In genomic region chr13:109567315-109567714, GRCh38 we compare ENCODE assay signal across 21 cellular contexts.
DNase-seq lines count a peak whose midpoint lies in the region; ATAC-seq and TF ChIP-seq lines count a peak whose summit lies in the region.
"Had no signal": no experiment of that assay in that cellular context is flagged by ENCODE, and none has a peak within 500 bp of the region (broad histone marks: within the 10 kb centered on the region; RNA-seq: fewer than 3 reads in every experiment).

No MANE protein-coding gene starts in this region.

- TF ChIP-seq POLR2A in right lobe of liver (IDR thresholded peaks at IDR 0.05): no peak

- 42% methylated on average over 2 of the region's 2 CpGs for WGBS in right lobe of liver (ENCODE audit: insufficient coverage, low coverage, low lambda C conversion rate, missing lambda C conversion rate)

- TF ChIP-seq CTCF in cardiac muscle cell (IDR thresholded peaks at IDR 0.05; ENCODE audit: low read depth, low read length): peak; percentile 33
- no peak for TF ChIP-seq CTCF in right atrium auricular region (IDR thresholded peaks at IDR 0.05)
- peak; percentile 48 for TF ChIP-seq CTCF in choroid plexus epithelial cell (conservative IDR thresholded peaks at IDR 0.05; ENCODE audit: low read depth, low read length)
- peak in 3 of 4 donors; percentile 16 to 19 (median 16) for TF ChIP-seq CTCF in right lobe of liver (IDR thresholded peaks at IDR 0.05)
- TF ChIP-seq CTCF in endothelial cell (IDR thresholded peaks at IDR 0.05; ENCODE audit: unreplicated experiment): no peak

- intact Hi-C loops in right lobe of liver (cut with DNase I): no loop called here

- H3K27ac ChIP-seq in cardiac muscle cell: no peak overlapping the region
- H3K27ac ChIP-seq in right atrium auricular region: no peak overlapping the region
- H3K27ac ChIP-seq in right lobe of liver: peak overlapping the region; percentile 63 to 90 (median 88)
- H3K27ac ChIP-seq: 22Rv1, KMS-11 had no signal

- no peaks in the 10 kb centered on the region for H3K9me3 Mint-ChIP-seq in endothelial cell (ENCODE audit: unreplicated experiment)
- H3K9me3 Mint-ChIP-seq in activated CD4-positive, alpha-beta memory T cell treated with anti-CD3 and anti-CD28 coated beads, Interleukin-2, amount 10 ng/mL, durations not matched to agents 7 days and 5 days: no peaks in the 10 kb centered on the region
- H3K9me3 Mint-ChIP-seq: CD4-positive, alpha-beta memory T cell had no signal

- no peak overlapping the region for H3K4me3 Mint-ChIP-seq in endothelial cell (ENCODE audit: unreplicated experiment)
- H3K4me3 Mint-ChIP-seq in activated CD4-positive, alpha-beta memory T cell treated with anti-CD3 and anti-CD28 coated beads, Interleukin-2, amount 10 ng/mL, durations not matched to agents 7 days and 5 days: no peak overlapping the region
- H3K4me3 Mint-ChIP-seq: B cell; CD4-positive, alpha-beta memory T cell had no signal

- H3K4me1 Mint-ChIP-seq in endothelial cell (ENCODE audit: unreplicated experiment): peaks cover 9% of the 10 kb centered on the region
- H3K4me1 Mint-ChIP-seq in activated CD4-positive, alpha-beta memory T cell treated with anti-CD3 and anti-CD28 coated beads, Interleukin-2, amount 10 ng/mL, durations not matched to agents 7 days and 5 days: peaks cover 13% of the 10 kb centered on the region

- H3K9me3 ChIP-seq in cardiac muscle cell (ENCODE audit: low read depth) (no peaks in the 10 kb centered on the region), right atrium auricular region (no peaks in the 10 kb centered on the region), MG63 (no peaks in the 10 kb centered on the region), right lobe of liver (no peaks in the 10 kb centered on the region)
- H3K9me3 ChIP-seq: Peyer's patch had no signal

- H3K36me3 ChIP-seq in cardiac muscle cell: no peaks in the 10 kb centered on the region
- no peaks in the 10 kb centered on the region for H3K36me3 ChIP-seq in right atrium auricular region
- no peaks in the 10 kb centered on the region for H3K36me3 ChIP-seq in MG63
- no peaks in the 10 kb centered on the region for H3K36me3 ChIP-seq in right lobe of liver
- H3K36me3 ChIP-seq: Peyer's patch had no signal

- H3K27me3 Mint-ChIP-seq in endothelial cell (ENCODE audit: unreplicated experiment): peaks cover 2% of the 10 kb centered on the region
- no peaks in the 10 kb centered on the region for H3K27me3 Mint-ChIP-seq in activated CD4-positive, alpha-beta memory T cell treated with anti-CD3 and anti-CD28 coated beads, Interleukin-2, amount 10 ng/mL, durations not matched to agents 7 days and 5 days
- H3K27me3 Mint-ChIP-seq: CD4-positive, alpha-beta memory T cell had no signal

- H3K36me3 Mint-ChIP-seq in endothelial cell (ENCODE audit: low read depth, unreplicated experiment): no peaks in the 10 kb centered on the region
- H3K36me3 Mint-ChIP-seq in activated CD4-positive, alpha-beta memory T cell treated with anti-CD3 and anti-CD28 coated beads, Interleukin-2, amount 10 ng/mL, durations not matched to agents 7 days and 5 days (ENCODE audit: low read depth): no peaks in the 10 kb centered on the region
- H3K36me3 Mint-ChIP-seq: CD4-positive, alpha-beta memory T cell had no signal

- DNase-seq in cardiac muscle cell (ENCODE audit: low read depth in 1 of 2, low spot score in 1 of 2) (peak in 1 of 2 donors; percentile 11), right atrium auricular region (ENCODE audit: low spot score) (no peak), MG63 (peak; percentile 3), choroid plexus epithelial cell (ENCODE audit: low read depth) (peak; percentile 23), right lobe of liver (no peak), endothelial cell (ENCODE audit: low spot score) (no peak), NCI-H1694 treated with DMSO at 0.1 percent for 48 hours (lab: John Stamatoyannopoulos, UW) (no peak)
- no peak for DNase-seq in activated CD4-positive, alpha-beta memory T cell treated with anti-CD3 and anti-CD28 coated beads, Interleukin-2, amount 10 ng/mL, durations not matched to agents 7 days and 5 days
- DNase-seq: CD4-positive, alpha-beta memory T cell; DMS79; MM.1S; NCI-H1105 treated with DMSO at 0.1 percent for 48 hours; NCI-H1930; NCI-H2171; NCI-H446 treated with DMSO at 0.1 percent for 48 hours; NCI-H82; Peyer's patch; SHP77 treated with DMSO at 0.1 percent for 48 hours had no signal

- H3K4me1 ChIP-seq in cardiac muscle cell (ENCODE audit: low read depth) (no peaks in the 10 kb centered on the region), right atrium auricular region (no peaks in the 10 kb centered on the region), right lobe of liver (peaks cover 0 to 25% (median 4%) of the 10 kb centered on the region in 4 donors)

- CTCF ChIA-PET in activated CD4-positive, alpha-beta memory T cell treated with anti-CD3 and anti-CD28 coated beads, Interleukin-2, amount 10 ng/mL, durations not matched to agents 7 days and 5 days (lab: Charles Lee): no interaction called here

- H3K27ac Mint-ChIP-seq in endothelial cell (ENCODE audit: unreplicated experiment): no peak overlapping the region
- H3K27ac Mint-ChIP-seq in activated CD4-positive, alpha-beta memory T cell treated with anti-CD3 and anti-CD28 coated beads, Interleukin-2, amount 10 ng/mL, durations not matched to agents 7 days and 5 days: no peak overlapping the region
- H3K27ac Mint-ChIP-seq: B cell had no signal

- no peaks in the 10 kb centered on the region for H3K27me3 ChIP-seq in cardiac muscle cell
- no peaks in the 10 kb centered on the region for H3K27me3 ChIP-seq in right atrium auricular region
- H3K27me3 ChIP-seq in MG63: no peaks in the 10 kb centered on the region
- H3K27me3 ChIP-seq in right lobe of liver: no peaks in the 10 kb centered on the region
- H3K27me3 ChIP-seq: Peyer's patch had no signal

- ATAC-seq in right lobe of liver: no peak

- H3K4me3 ChIP-seq in cardiac muscle cell: no peak overlapping the region
- H3K4me3 ChIP-seq in right atrium auricular region: no peak overlapping the region
- H3K4me3 ChIP-seq in MG63: no peak overlapping the region
- H3K4me3 ChIP-seq in choroid plexus epithelial cell (ENCODE audit: low read depth, low read length): no peak overlapping the region
- no peak overlapping the region for H3K4me3 ChIP-seq in right lobe of liver
- H3K4me3 ChIP-seq: Peyer's patch had no signal

- POLR2A ChIA-PET in activated CD4-positive, alpha-beta memory T cell treated with anti-CD3 and anti-CD28 coated beads, Interleukin-2, amount 10 ng/mL, durations not matched to agents 7 days and 5 days (lab: Charles Lee): no interaction called here

Comparison
In these comparisons a context has a peak if more than half of its experiments do, and no peak if none do; other contexts are left out.
1. CTCF ChIP-seq: peak in cardiac muscle cell (single experiment), choroid plexus epithelial cell (single experiment) and right lobe of liver (3 of 4); none in right atrium auricular region (0 of 2) and endothelial cell (single experiment).
2. DNase-seq: peak in MG63 (single experiment) and choroid plexus epithelial cell (single experiment); none in right atrium auricular region (single experiment), right lobe of liver (0 of 3), endothelial cell (single experiment), NCI-H1694 treated with DMSO at 0.1 percent for 48 hours (single experiment) and activated CD4-positive, alpha-beta memory T cell treated with anti-CD3 and anti-CD28 coated beads, Interleukin-2, amount 10 ng/mL, durations not matched to agents 7 days and 5 days (single experiment).
3. H3K27ac ChIP-seq: peak in right lobe of liver (3 of 3); none in cardiac muscle cell (single experiment) and right atrium auricular region (0 of 2).